Comparison of ENCODE assay signal across 1 cellular context in genomic region chr19:55119053-55119452, GRCh38.
TF ChIP-seq lines count a peak whose summit lies in the region.

No MANE protein-coding gene starts in this region.

TF ChIP-seq in H1, 55 proteins besides CTCF, POLR2A, EP300 and RAD21:
- TF ChIP-seq YY1 (IDR thresholded peaks at IDR 0.05; ENCODE audit: low read depth, low read length), result no peak
- no peak for TF ChIP-seq CBX5 (IDR thresholded peaks at IDR 0.05; ENCODE audit: low read depth, low read length)
- no peak for TF ChIP-seq ATF2 (IDR thresholded peaks at IDR 0.05; ENCODE audit: low read length)
- TF ChIP-seq KDM1A (IDR thresholded peaks at IDR 0.05; ENCODE audit: borderline replicate concordance, low read length), result no peak
- no peak for TF ChIP-seq CHD1 (IDR thresholded peaks at IDR 0.05; ENCODE audit: low read depth, low read length)
- TF ChIP-seq POLR2AphosphoS5 (IDR thresholded peaks at IDR 0.05; ENCODE audit: low read depth, low read length), result no peak
- TF ChIP-seq TAF7 (optimal IDR thresholded peaks at IDR 0.05; ENCODE audit: borderline replicate concordance, low read depth, low read length), result no peak
- no peak for TF ChIP-seq FOSL1 (IDR thresholded peaks at IDR 0.05; ENCODE audit: insufficient read depth, low read depth, low read length)
- TF ChIP-seq ZNF274 (IDR thresholded peaks at IDR 0.05; ENCODE audit: borderline replicate concordance, extremely low read depth, low read length), result no peak
- no peak for TF ChIP-seq SIX5 (IDR thresholded peaks at IDR 0.05; ENCODE audit: low read depth, low read length)
- no peak for TF ChIP-seq SUZ12 (IDR thresholded peaks at IDR 0.05; ENCODE audit: low read length)
- no peak for TF ChIP-seq SP2 (IDR thresholded peaks at IDR 0.05; ENCODE audit: low read length)
- TF ChIP-seq BACH1 (IDR thresholded peaks at IDR 0.05; ENCODE audit: low read length), result no peak
- no peak for TF ChIP-seq HDAC6 (IDR thresholded peaks at IDR 0.05; ENCODE audit: low read depth, low read length)
- no peak for TF ChIP-seq RFX5 (IDR thresholded peaks at IDR 0.05; ENCODE audit: borderline replicate concordance, low read depth, low read length)
- no peak for TF ChIP-seq KDM4A (IDR thresholded peaks at IDR 0.05; ENCODE audit: low read depth, low read length, severe bottlenecking)
- no peak for TF ChIP-seq TBP (IDR thresholded peaks at IDR 0.05; ENCODE audit: low read depth, low read length)
- TF ChIP-seq TEAD4 (IDR thresholded peaks at IDR 0.05; ENCODE audit: low read depth, low read length), result no peak
